ENCODE assay signal across 13 cellular contexts in genomic region chr17:76841776-76842405, GRCh38. TPM values are rescaled to one million over a fixed set of nuclear protein-coding genes. Genes with fewer than 3 reads are reported as not detected.
DNase-seq lines count a peak whose midpoint lies in the region; ATAC-seq and TF ChIP-seq lines count a peak whose summit lies in the region.
"Had no signal": no experiment of that assay in that cellular context is flagged by ENCODE, and none has a peak within 500 bp of the region (broad histone marks: within the 10 kb centered on the region; RNA-seq: fewer than 3 reads in every experiment).

No MANE protein-coding gene starts in this region.

- H3K27me3 Mint-ChIP-seq in brain, result peaks cover 33% of the 10 kb centered on the region

- ATAC-seq in stimulated activated effector memory CD8-positive, alpha-beta T cell treated with anti-CD3 and anti-CD28 coated beads, Interleukin-12 subunit alpha, Interleukin-12 subunit beta, amount 100 ng/mL, for 72 hours, result peak; percentile 25
- no peak for ATAC-seq in HG03135 (IDR thresholded peaks at IDR 0.05; ENCODE audit: unreplicated experiment)
- ATAC-seq in GM18858 (IDR thresholded peaks at IDR 0.05; ENCODE audit: unreplicated experiment), result no peak

- peak overlapping the region in 4 of 5 experiments; percentile 16 to 76 (median 56) for H3K4me3 Mint-ChIP-seq in brain
- H3K4me3 Mint-ChIP-seq in stimulated activated effector memory CD8-positive, alpha-beta T cell treated with anti-CD3 and anti-CD28 coated beads, Interleukin-12 subunit alpha, Interleukin-12 subunit beta, amount 100 ng/mL, for 72 hours, result no peak overlapping the region
- H3K4me3 Mint-ChIP-seq: nephron had no signal

- peak; percentile 59 for DNase-seq in NCI-H1436 (lab: John Stamatoyannopoulos, UW)
- DNase-seq in NCI-H1436 treated with DMSO at 0.1 percent for 48 hours (lab: John Stamatoyannopoulos, UW), result no peak
- DNase-seq in NCI-H748 (lab: John Stamatoyannopoulos, UW; ENCODE audit: unreplicated experiment), result peak; percentile 42
- no peak for DNase-seq in stimulated activated effector memory CD8-positive, alpha-beta T cell treated with anti-CD3 and anti-CD28 coated beads, Interleukin-12 subunit alpha, Interleukin-12 subunit beta, amount 100 ng/mL, for 72 hours (ENCODE audit: low spot score in 2 of 2)
- DNase-seq in KG1 (lab: John Stamatoyannopoulos, UW), result no peak
- DNase-seq: cortex of kidney, HCEC 1CT, NCI-H2029 treated with DMSO at 0.1 percent for 48 hours, RPMI8226 had no signal

- TF ChIP-seq CTCF in brain (conservative IDR thresholded peaks at IDR 0.05), result no peak

- H3K36me3 Mint-ChIP-seq in brain, result no peaks in the 10 kb centered on the region
- peaks cover 5% of the 10 kb centered on the region for H3K36me3 Mint-ChIP-seq in stimulated activated effector memory CD8-positive, alpha-beta T cell treated with anti-CD3 and anti-CD28 coated beads, Interleukin-12 subunit alpha, Interleukin-12 subunit beta, amount 100 ng/mL, for 72 hours

- H3K4me1 Mint-ChIP-seq in brain, result peaks cover 60% of the 10 kb centered on the region
- peaks cover 23% of the 10 kb centered on the region for H3K4me1 Mint-ChIP-seq in stimulated activated effector memory CD8-positive, alpha-beta T cell treated with anti-CD3 and anti-CD28 coated beads, Interleukin-12 subunit alpha, Interleukin-12 subunit beta, amount 100 ng/mL, for 72 hours

- no peaks in the 10 kb centered on the region for H3K9me3 Mint-ChIP-seq in brain
- H3K9me3 Mint-ChIP-seq in stimulated activated effector memory CD8-positive, alpha-beta T cell treated with anti-CD3 and anti-CD28 coated beads, Interleukin-12 subunit alpha, Interleukin-12 subunit beta, amount 100 ng/mL, for 72 hours, result no peaks in the 10 kb centered on the region
- H3K9me3 Mint-ChIP-seq: nephron had no signal

- peak overlapping the region in 3 of 5 experiments; percentile 13 to 93 (median 28) for H3K27ac Mint-ChIP-seq in brain
- peak overlapping the region; percentile 63 for H3K27ac Mint-ChIP-seq in stimulated activated effector memory CD8-positive, alpha-beta T cell treated with anti-CD3 and anti-CD28 coated beads, Interleukin-12 subunit alpha, Interleukin-12 subunit beta, amount 100 ng/mL, for 72 hours
- H3K27ac Mint-ChIP-seq: nephron had no signal

RNA-seq across cellular contexts. Expression of gene MGAT5B, which starts 26.3 kb away (rescaled TPM):
- polyA plus RNA-seq in brain (ENCODE audit: insufficient read depth, low read depth, low replicate concordance), result 46.3 TPM

Comparison
In these comparisons a context has a peak if more than half of its experiments do, and no peak if none do; other contexts are left out.
1. DNase-seq: peak in NCI-H1436 (single experiment) and NCI-H748 (single experiment); none in NCI-H1436 treated with DMSO at 0.1 percent for 48 hours (single experiment), stimulated activated effector memory CD8-positive, alpha-beta T cell treated with anti-CD3 and anti-CD28 coated beads, Interleukin-12 subunit alpha, Interleukin-12 subunit beta, amount 100 ng/mL, for 72 hours (0 of 2) and KG1 (single experiment).